2 cellular contexts compared by ENCODE assay signal in the genomic region with DNA sequence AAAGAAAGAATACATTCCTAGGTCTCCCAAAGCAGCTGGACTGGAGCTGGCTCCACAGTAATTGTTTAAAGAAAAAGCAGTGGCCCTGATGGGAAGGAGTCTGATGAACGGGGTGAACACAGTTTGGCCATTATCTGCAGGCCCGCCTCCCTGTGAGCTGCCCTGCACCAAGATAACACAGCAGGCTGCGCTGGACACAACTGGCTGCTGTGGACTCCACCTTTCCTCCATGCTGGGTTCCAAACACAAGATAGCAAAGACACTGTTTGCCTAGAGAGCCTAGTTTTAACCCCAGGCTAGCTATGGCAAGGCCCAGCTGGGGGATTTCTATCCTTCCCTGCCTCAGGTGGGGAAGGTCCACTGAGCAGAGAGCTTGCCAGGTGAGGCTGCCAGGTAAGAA.
TF ChIP-seq lines count a peak whose summit lies in the region.

No MANE protein-coding gene starts in this region.

TF ChIP-seq in K562, 482 proteins besides CTCF, POLR2A, EP300 and RAD21 (continues in another document):
- TF ChIP-seq GABPB2 (CRISPR knock-in tag; conservative IDR thresholded peaks at IDR 0.05), result no peak
- no peak for TF ChIP-seq MLLT1 (IDR thresholded peaks at IDR 0.05)
- no peak for TF ChIP-seq ZNF133 (CRISPR knock-in tag; IDR thresholded peaks at IDR 0.05)
- 0 out of 3 replicates have a peak, but pooled peaks of 1 of the 2 experiments have one; percentile 16 for TF ChIP-seq CBX3 (IDR thresholded peaks at IDR 0.05; ENCODE audit: borderline replicate concordance in 1 of 2, low read length in 2 of 2)
- TF ChIP-seq ZBTB11 (CRISPR knock-in tag; IDR thresholded peaks at IDR 0.05), result peak in 1 of 3 experiments; percentile 28; a peak in 1 of 6 replicates
- TF ChIP-seq, protein P1, sequence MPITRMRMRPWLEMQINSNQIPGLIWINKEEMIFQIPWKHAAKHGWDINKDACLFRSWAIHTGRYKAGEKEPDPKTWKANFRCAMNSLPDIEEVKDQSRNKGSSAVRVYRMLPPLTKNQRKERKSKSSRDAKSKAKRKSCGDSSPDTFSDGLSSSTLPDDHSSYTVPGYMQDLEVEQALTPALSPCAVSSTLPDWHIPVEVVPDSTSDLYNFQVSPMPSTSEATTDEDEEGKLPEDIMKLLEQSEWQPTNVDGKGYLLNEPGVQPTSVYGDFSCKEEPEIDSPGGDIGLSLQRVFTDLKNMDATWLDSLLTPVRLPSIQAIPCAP (CRISPR knock-in tag; IDR thresholded peaks at IDR 0.05; ENCODE audit: borderline replicate concordance), result no peak
- TF ChIP-seq HNRNPK (IDR thresholded peaks at IDR 0.05; ENCODE audit: low read depth, low read length, poor library complexity, severe bottlenecking), result no peak
- no peak for TF ChIP-seq LCOR (CRISPR knock-in tag; IDR thresholded peaks at IDR 0.05)
- no peak for TF ChIP-seq ELF2 (CRISPR knock-in tag; IDR thresholded peaks at IDR 0.05)
- peak; percentile 70 for TF ChIP-seq TCF3 (CRISPR knock-in tag; IDR thresholded peaks at IDR 0.05)
- peak; percentile 44; the same call in 1 of the 2 replicates for TF ChIP-seq PKNOX1 (IDR thresholded peaks at IDR 0.05)
- TF ChIP-seq ZNF408 (CRISPR knock-in tag; IDR thresholded peaks at IDR 0.05; ENCODE audit: low read depth), result no peak
- no peak for TF ChIP-seq NFYB (IDR thresholded peaks at IDR 0.05; ENCODE audit: extremely low read depth, insufficient read length)
- TF ChIP-seq TFAM (CRISPR knock-in tag; conservative IDR thresholded peaks at IDR 0.05), result no peak
- TF ChIP-seq TBP (optimal IDR thresholded peaks at IDR 0.05; ENCODE audit: low read depth, low read length), result peak; percentile 21
- TF ChIP-seq SAP30 (IDR thresholded peaks at IDR 0.05; ENCODE audit: borderline replicate concordance, insufficient read depth, low read depth, low read length, poor library complexity, severe bottlenecking), result no peak
- no peak for TF ChIP-seq SRSF7 (optimal IDR thresholded peaks at IDR 0.05; ENCODE audit: low read depth, low read length)
- TF ChIP-seq KAT8 (IDR thresholded peaks at IDR 0.05; ENCODE audit: low read depth), result no peak
- no peak for TF ChIP-seq POU5F1 (IDR thresholded peaks at IDR 0.05; ENCODE audit: borderline replicate concordance, low read depth, low read length, partially characterized antibody)
- peak; percentile 34; the same call in 1 of the 2 replicates for TF ChIP-seq SMARCA4 (IDR thresholded peaks at IDR 0.05)
- TF ChIP-seq NONO (IDR thresholded peaks at IDR 0.05; ENCODE audit: low read depth in 2 of 2, low read length in 1 of 2), result no peak
- no peak for TF ChIP-seq SRSF9 (IDR thresholded peaks at IDR 0.05; ENCODE audit: borderline replicate concordance, low read depth, low read length)
- TF ChIP-seq ZNF3 (CRISPR knock-in tag; IDR thresholded peaks at IDR 0.05), result no peak

TF ChIP-seq in HEK293T, 16 proteins besides CTCF, POLR2A, EP300 and RAD21:
- TF ChIP-seq ELF4 (IDR thresholded peaks at IDR 0.05) (no peak), FOXM1 (IDR thresholded peaks at IDR 0.05; ENCODE audit: borderline replicate concordance) (no peak), HDGF (IDR thresholded peaks at IDR 0.05; ENCODE audit: borderline replicate concordance) (no peak), ARNT (IDR thresholded peaks at IDR 0.05) (no peak), CTBP1 (IDR thresholded peaks at IDR 0.05; ENCODE audit: borderline replicate concordance) (no peak), FOXK2 (IDR thresholded peaks at IDR 0.05) (no peak), BHLHE40 (IDR thresholded peaks at IDR 0.05; ENCODE audit: borderline replicate concordance) (no peak), NFRKB (IDR thresholded peaks at IDR 0.05) (no peak), FOXA1 (IDR thresholded peaks at IDR 0.05) (no peak), ZNF384 (IDR thresholded peaks at IDR 0.05) (no peak)
